16 cellular contexts compared by ENCODE assay signal in genomic region chr5:143806568-143806967, GRCh38. TPM values are rescaled to one million over a fixed set of nuclear protein-coding genes. Genes with fewer than 3 reads are reported as not detected.
DNase-seq lines count a peak whose midpoint lies in the region; ATAC-seq and TF ChIP-seq lines count a peak whose summit lies in the region.
"Had no signal": no experiment of that assay in that cellular context is flagged by ENCODE, and none has a peak within 500 bp of the region (broad histone marks: within the 10 kb centered on the region; RNA-seq: fewer than 3 reads in every experiment).

No MANE protein-coding gene starts in this region.

- H3K4me3 ChIP-seq in BLaER1 treated with 17β-estradiol and CSF1 and Interleukin-3, amounts not matched to agents 10 nM and 100 nM: peak overlapping the region in 1 of 10 experiments; percentile 27; a peak in 2 of 20 replicates
- H3K4me3 ChIP-seq in choroid plexus epithelial cell (ENCODE audit: low read depth, low read length): no peak overlapping the region
- no peak overlapping the region for H3K4me3 ChIP-seq in right cardiac atrium (ENCODE audit: low read length)
- H3K4me3 ChIP-seq: spleen had no signal

- H3K9me3 ChIP-seq in BLaER1 treated with 17β-estradiol and CSF1 and Interleukin-3, amounts not matched to agents 10 nM and 100 nM (replicated peaks in 1 of 11): peaks cover 0 to 27% (median 0%) of the 10 kb centered on the region in 11 experiments; a peak in 5 of 22 replicates
- no peaks in the 10 kb centered on the region for H3K9me3 ChIP-seq in right cardiac atrium (ENCODE audit: control insufficient read depth, low read length)
- H3K9me3 ChIP-seq: spleen had no signal

- H3K9ac ChIP-seq in BLaER1 treated with 17β-estradiol and CSF1 and Interleukin-3, amounts not matched to agents 10 nM and 100 nM: peak overlapping the region in 4 of 11 experiments; percentile 19 to 57 (median 37); a peak in 7 of 22 replicates

- no peaks in the 10 kb centered on the region for H3K27me3 ChIP-seq in BLaER1 treated with 17β-estradiol and CSF1 and Interleukin-3, amounts not matched to agents 10 nM and 100 nM
- H3K27me3 ChIP-seq in right cardiac atrium (ENCODE audit: control insufficient read depth, insufficient read depth): no peaks in the 10 kb centered on the region
- H3K27me3 ChIP-seq: spleen had no signal

- peak overlapping the region; percentile 54 to 89 (median 77) for H3K4me2 ChIP-seq in BLaER1 treated with 17β-estradiol and CSF1 and Interleukin-3, amounts not matched to agents 10 nM and 100 nM

- ATAC-seq in GM19372 (IDR thresholded peaks at IDR 0.05; ENCODE audit: low read depth, unreplicated experiment): peak; percentile 54
- peak; percentile 57 for ATAC-seq in HG03342 (IDR thresholded peaks at IDR 0.05; ENCODE audit: unreplicated experiment)
- no peak for ATAC-seq in GM21737 (IDR thresholded peaks at IDR 0.05; ENCODE audit: unreplicated experiment)
- no peak for ATAC-seq in right cardiac atrium
- ATAC-seq: activated T-cell treated with anti-CD3 and anti-CD28 coated beads, Interleukin-2, amount 50 U/mL, for 4 hours; natural killer cell treated with Interleukin-12 subunit alpha and Interleukin-12 subunit beta and Interleukin-15 and Interleukin-18, amount 100 ng/mL, for 72 hours; Panc1 had no signal

- WGBS in right cardiac atrium: 15% methylated on average over 2 of the region's 2 CpGs

- intact Hi-C loops in right cardiac atrium (cut with DNase I): no loop called here

- peak; percentile 93 for DNase-seq in choroid plexus epithelial cell (ENCODE audit: low read depth)
- no peak for DNase-seq in SIG-M5 treated with dmso at 0.1 percent for 504 hours (lab: John Stamatoyannopoulos, UW; ENCODE audit: unreplicated experiment)
- DNase-seq in glomerular visceral epithelial cell (ENCODE audit: extremely low spot score): no peak
- DNase-seq in right cardiac atrium: no peak
- DNase-seq: activated T-cell treated with anti-CD3 and anti-CD28 coated beads, Interleukin-2, amount 50 U/mL, for 4 hours; NCI-H1930; spleen had no signal

- H3K36me3 ChIP-seq in BLaER1 treated with 17β-estradiol and CSF1 and Interleukin-3, amounts not matched to agents 10 nM and 100 nM: no peaks in the 10 kb centered on the region
- H3K36me3 ChIP-seq: spleen had no signal

- peak; percentile 16 for TF ChIP-seq CTCF in choroid plexus epithelial cell (conservative IDR thresholded peaks at IDR 0.05; ENCODE audit: low read depth, low read length)

- peaks cover 21 to 75% (median 48%) of the 10 kb centered on the region in 10 experiments for H3K4me1 ChIP-seq in BLaER1 treated with 17β-estradiol and CSF1 and Interleukin-3, amounts not matched to agents 10 nM and 100 nM
- peaks cover 6% of the 10 kb centered on the region for H3K4me1 ChIP-seq in right cardiac atrium (ENCODE audit: control insufficient read depth, insufficient read depth, low read length)

- no peaks in the 10 kb centered on the region for H4K20me1 ChIP-seq in BLaER1 treated with 17β-estradiol and CSF1 and Interleukin-3, amounts not matched to agents 10 nM and 100 nM

- H3K27ac ChIP-seq in BLaER1 treated with 17β-estradiol and CSF1 and Interleukin-3, amounts not matched to agents 10 nM and 100 nM: peak overlapping the region in 8 of 11 experiments; percentile 21 to 70 (median 38); a peak in 13 of 22 replicates
- no peak overlapping the region for H3K27ac ChIP-seq in right cardiac atrium (ENCODE audit: low read length)
- H3K27ac ChIP-seq: spleen had no signal

RNA-seq across cellular contexts. Expression of gene HMHB1, which starts 5.4 kb away (rescaled TPM):
- not detected for total RNA-seq in right cardiac atrium
- not detected for polyA plus RNA-seq in right cardiac atrium
- total RNA-seq: A673; activated T-cell treated with anti-CD3 and anti-CD28 coated beads, Interleukin-2, amount 50 U/mL, for 4 hours; bronchial epithelial cell; spleen had no signal
- polyA plus RNA-seq: esophagus had no signal

Comparison
In these comparisons a context has a peak if more than half of its experiments do, and no peak if none do; other contexts are left out.
1. ATAC-seq: peak in GM19372 (single experiment) and HG03342 (single experiment); none in GM21737 (single experiment) and right cardiac atrium (0 of 2).